In genomic region chr15:35657679-35658201, GRCh38 we compare ENCODE assay signal across 13 cellular contexts.
DNase-seq lines count a peak whose midpoint lies in the region; ATAC-seq, FAIRE-seq and TF ChIP-seq lines count a peak whose summit lies in the region.
"Had no signal": no experiment of that assay in that cellular context is flagged by ENCODE, and none has a peak within 500 bp of the region (broad histone marks: within the 10 kb centered on the region; RNA-seq: fewer than 3 reads in every experiment).

No MANE protein-coding gene starts in this region.

- H3K4me3 Mint-ChIP-seq in astrocyte (ENCODE audit: unreplicated experiment): no peak overlapping the region
- H3K4me3 Mint-ChIP-seq: activated B cell treated with CpG ODN at 0.5 μM for 24 hours had no signal

- H4K20me1 ChIP-seq in astrocyte (ENCODE audit: insufficient read depth, low read length) (no peaks in the 10 kb centered on the region), OCI-LY7 (ENCODE audit: insufficient read depth, low read length) (no peaks in the 10 kb centered on the region)

- no peak for TF ChIP-seq POLR2A in vagina (IDR thresholded peaks at IDR 0.05)
- no peak for TF ChIP-seq POLR2A in tibial nerve (IDR thresholded peaks at IDR 0.05)

- no TSS peak for BruUV-seq in OCI-LY7 (replicated peaks; lab: Mats Ljungman, UMichigan)

- no peak overlapping the region for H3K9ac ChIP-seq in astrocyte (ENCODE audit: low read length)

- no peak for TF ChIP-seq EP300 in tibial nerve (IDR thresholded peaks at IDR 0.05)

- ATAC-seq in omental fat pad (ENCODE audit: low FRiP score) (peak; percentile 78), HG02973 (IDR thresholded peaks at IDR 0.05; ENCODE audit: unreplicated experiment) (no peak)

- H3K4me3 ChIP-seq in AG10803 (ENCODE audit: low read length): no peak overlapping the region
- no peak overlapping the region for H3K4me3 ChIP-seq in astrocyte (ENCODE audit: insufficient read depth, low read depth, low read length)
- H3K4me3 ChIP-seq in vagina: no peak overlapping the region
- no peak overlapping the region for H3K4me3 ChIP-seq in tibial nerve
- no peak overlapping the region for H3K4me3 ChIP-seq in OCI-LY7 (ENCODE audit: low read depth, low read length, poor library complexity, severe bottlenecking)
- H3K4me3 ChIP-seq: SJCRH30 had no signal

- no peak for FAIRE-seq in astrocyte (lab: Jason Lieb, UNC)

- 39 to 74% methylated on average over 3 of the region's 3 CpGs for WGBS in tibial nerve, 2 donors

- H3K27ac Mint-ChIP-seq in astrocyte (ENCODE audit: unreplicated experiment): no peak overlapping the region
- H3K27ac Mint-ChIP-seq: activated B cell treated with CpG ODN at 0.5 μM for 24 hours had no signal

- H3K36me3 ChIP-seq in astrocyte (ENCODE audit: insufficient read depth, low read length): no peaks in the 10 kb centered on the region
- H3K36me3 ChIP-seq in vagina: no peaks in the 10 kb centered on the region
- H3K36me3 ChIP-seq in tibial nerve: no peaks in the 10 kb centered on the region
- no peaks in the 10 kb centered on the region for H3K36me3 ChIP-seq in OCI-LY7 (ENCODE audit: insufficient read depth, low read length)
- H3K36me3 ChIP-seq: SJCRH30 had no signal

- H3K79me2 ChIP-seq in astrocyte (ENCODE audit: insufficient read depth, low read length) (no peaks in the 10 kb centered on the region), OCI-LY7 (ENCODE audit: insufficient read depth, low read depth, low read length) (no peaks in the 10 kb centered on the region)

- intact Hi-C loops in vagina (cut with DNase I) (no loop called here), OCI-LY7 (cut with micrococcal nuclease; ENCODE audit: unreplicated experiment) (no loop called here)

- TF ChIP-seq CTCF in AG10803 (conservative IDR thresholded peaks at IDR 0.05; ENCODE audit: low read length) (no peak), astrocyte (IDR thresholded peaks at IDR 0.05; ENCODE audit: insufficient read depth, low read depth, low read length) (no peak), omental fat pad (IDR thresholded peaks at IDR 0.05) (no peak), vagina (IDR thresholded peaks at IDR 0.05) (no peak), tibial nerve (IDR thresholded peaks at IDR 0.05) (no peak), OCI-LY7 (conservative IDR thresholded peaks at IDR 0.05; ENCODE audit: low read length) (no peak)

- no peaks in the 10 kb centered on the region for H3K9me2 ChIP-seq in OCI-LY7 (ENCODE audit: insufficient read depth, low read length)

- H3K9me3 Mint-ChIP-seq in astrocyte (ENCODE audit: unreplicated experiment): peaks cover 3% of the 10 kb centered on the region
- H3K9me3 Mint-ChIP-seq: activated B cell treated with CpG ODN at 0.5 μM for 24 hours had no signal

- H3K27me3 ChIP-seq in astrocyte (ENCODE audit: insufficient read depth, low read length) (no peaks in the 10 kb centered on the region), vagina (no peaks in the 10 kb centered on the region), tibial nerve (no peaks in the 10 kb centered on the region)
- H3K27me3 ChIP-seq: SJCRH30 had no signal

- no peaks in the 10 kb centered on the region for H3K27me3 Mint-ChIP-seq in astrocyte (ENCODE audit: low read depth, unreplicated experiment)
- H3K27me3 Mint-ChIP-seq: activated B cell treated with CpG ODN at 0.5 μM for 24 hours had no signal

- peaks cover 9% of the 10 kb centered on the region for H3K4me1 Mint-ChIP-seq in astrocyte (ENCODE audit: low read depth, unreplicated experiment)
- H3K4me1 Mint-ChIP-seq: activated B cell treated with CpG ODN at 0.5 μM for 24 hours had no signal

- H3K27ac ChIP-seq in astrocyte (ENCODE audit: low read depth, low read length): peak overlapping the region; percentile 36
- H3K27ac ChIP-seq in vagina: no peak overlapping the region
- no peak overlapping the region for H3K27ac ChIP-seq in tibial nerve
- H3K27ac ChIP-seq in OCI-LY7 (ENCODE audit: low read depth, low read length, poor library complexity, severe bottlenecking): no peak overlapping the region
- H3K27ac ChIP-seq: SJCRH30 had no signal

- H3K9me3 ChIP-seq in astrocyte (ENCODE audit: insufficient read depth, low read depth, low read length): no peaks in the 10 kb centered on the region
- H3K9me3 ChIP-seq in vagina: no peaks in the 10 kb centered on the region
- no peaks in the 10 kb centered on the region for H3K9me3 ChIP-seq in tibial nerve
- H3K9me3 ChIP-seq in OCI-LY7 (ENCODE audit: low read length): no peaks in the 10 kb centered on the region
- H3K9me3 ChIP-seq: SJCRH30 had no signal

- H2AFZ ChIP-seq in astrocyte (ENCODE audit: low read depth, low read length) (no peak overlapping the region), OCI-LY7 (ENCODE audit: low read length) (no peak overlapping the region)

- CTCF ChIA-PET in OCI-LY7 (lab: Charles Lee; ENCODE audit: unreplicated experiment): no interaction called here

- DNase-seq in AG10803 (ENCODE audit: low read depth): peak; percentile 57
- DNase-seq in H4 (ENCODE audit: low spot score): peak; percentile 31
- DNase-seq in astrocyte (ENCODE audit: low read depth): peak; percentile 88
- no peak for DNase-seq in omental fat pad (ENCODE audit: low spot score)
- DNase-seq in vagina (ENCODE audit: extremely low spot score in 2 of 2): no peak
- DNase-seq in tibial nerve (ENCODE audit: low spot score in 2 of 2): no peak
- DNase-seq in OCI-LY7 (ENCODE audit: low spot score): no peak
- DNase-seq: activated B cell treated with CpG ODN at 0.5 μM for 24 hours; amniotic stem cell; NCI-H510A treated with DMSO at 0.1 percent for 48 hours; SJCRH30; stimulated activated naive CD4-positive, alpha-beta T cell treated with Interleukin-2 at 50 U/mL for 16 hours had no signal

- H3K4me2 ChIP-seq in astrocyte (ENCODE audit: low read length): peak overlapping the region; percentile 42
- no peak overlapping the region for H3K4me2 ChIP-seq in OCI-LY7 (ENCODE audit: low read length)

- peaks cover 7% of the 10 kb centered on the region for H3K4me1 ChIP-seq in astrocyte (ENCODE audit: insufficient read depth, low read length)
- H3K4me1 ChIP-seq in vagina: no peaks in the 10 kb centered on the region
- H3K4me1 ChIP-seq in tibial nerve: no peaks in the 10 kb centered on the region
- H3K4me1 ChIP-seq in OCI-LY7 (ENCODE audit: insufficient read depth, low read length, poor library complexity, severe bottlenecking): no peaks in the 10 kb centered on the region
- H3K4me1 ChIP-seq: SJCRH30 had no signal

- H3K36me3 Mint-ChIP-seq in astrocyte (ENCODE audit: low read depth, unreplicated experiment): no peaks in the 10 kb centered on the region

- POLR2A ChIA-PET in OCI-LY7 (lab: Charles Lee): no interaction called here

Comparison
In these comparisons a context has a peak if more than half of its experiments do, and no peak if none do; other contexts are left out.
1. DNase-seq: peak in AG10803 (single experiment), H4 (single experiment) and astrocyte (single experiment); none in omental fat pad (single experiment), vagina (0 of 2), tibial nerve (0 of 2) and OCI-LY7 (single experiment).